ENCODE assay signal across 12 cellular contexts in the genomic region with DNA sequence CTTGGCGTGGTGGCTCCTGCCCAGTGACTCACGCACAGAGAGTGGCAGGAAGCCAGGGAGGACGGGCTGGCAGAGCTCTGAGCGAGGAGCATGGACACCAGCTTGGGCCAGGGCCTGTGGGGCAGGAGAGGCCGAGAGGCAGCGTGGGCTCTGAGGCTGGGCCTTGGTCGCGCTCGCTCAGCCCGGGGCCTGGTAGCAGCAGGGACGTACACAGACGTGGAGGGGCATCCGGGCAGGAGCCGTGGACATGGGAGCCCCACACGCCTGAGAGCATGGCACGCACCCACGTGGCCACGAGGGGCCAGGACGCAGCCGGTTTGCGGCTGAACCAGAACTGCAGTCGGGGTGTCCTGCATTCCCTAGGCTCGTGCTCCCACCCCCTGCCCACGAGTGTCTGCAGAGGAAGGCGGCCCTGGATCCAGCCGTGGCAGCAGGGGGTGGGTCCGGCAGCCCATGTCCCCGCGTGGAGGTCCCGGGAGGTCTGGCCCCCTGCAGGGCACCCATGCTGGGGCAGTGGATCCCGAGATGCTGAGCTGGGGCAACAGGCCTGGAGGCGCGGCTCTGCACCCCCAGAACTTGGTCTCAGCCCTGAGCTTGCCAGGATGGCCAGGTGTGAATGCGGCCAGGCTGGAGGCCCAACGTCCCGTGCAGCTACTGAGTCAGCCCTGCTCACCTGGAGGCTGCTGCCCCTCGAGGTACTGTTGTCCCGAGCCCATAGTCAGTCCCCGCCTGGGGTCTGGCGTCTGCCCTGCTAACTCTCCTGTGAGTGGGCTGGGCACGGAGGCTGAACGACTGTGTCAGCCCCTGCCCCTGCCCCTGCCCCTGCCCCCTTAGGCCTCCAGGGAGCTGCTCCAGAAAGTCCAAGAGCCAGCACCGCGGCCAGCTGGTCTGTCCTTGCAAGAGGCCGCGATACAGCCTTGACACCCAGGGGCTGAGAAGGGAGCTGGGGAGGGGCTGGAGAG.
DNase-seq lines count a peak whose midpoint lies in the region; ATAC-seq and TF ChIP-seq lines count a peak whose summit lies in the region.
"Had no signal": no experiment of that assay in that cellular context is flagged by ENCODE, and none has a peak within 500 bp of the region (broad histone marks: within the 10 kb centered on the region; RNA-seq: fewer than 3 reads in every experiment).

No MANE protein-coding gene starts in this region.

- ATAC-seq in stimulated activated effector memory CD8-positive, alpha-beta T cell treated with anti-CD3 and anti-CD28 coated beads, Interleukin-12 subunit alpha, Interleukin-12 subunit beta, amount 100 ng/mL, for 72 hours, result no peak
- ATAC-seq in T-cell (replicated peaks in 1 of 4), result no peak
- ATAC-seq in GM21360 (IDR thresholded peaks at IDR 0.05; ENCODE audit: unreplicated experiment), result no peak

- BruUV-seq in Caco-2 (replicated peaks; lab: Mats Ljungman, UMichigan), result no TSS peak

- H3K9me3 ChIP-seq in Caco-2, result no peaks in the 10 kb centered on the region

- H3K9me3 Mint-ChIP-seq in stimulated activated effector memory CD8-positive, alpha-beta T cell treated with anti-CD3 and anti-CD28 coated beads, Interleukin-12 subunit alpha, Interleukin-12 subunit beta, amount 100 ng/mL, for 72 hours, result peaks cover 4% of the 10 kb centered on the region
- H3K9me3 Mint-ChIP-seq in T-cell (peaks cover 0 to 6% (median 6%) of the 10 kb centered on the region in 3 donors), Caco-2 (ENCODE audit: unreplicated experiment) (peaks cover 12% of the 10 kb centered on the region)
- H3K9me3 Mint-ChIP-seq: activated T-helper 1 cell treated with anti-CD3 and anti-CD28 coated beads, Interleukin-12 subunit alpha, Interleukin-12 subunit beta, Interleukin-2, Interleukin-4 antibody, amounts not matched to agents 30 ng/mL and 10 ng/mL and 1 ng/mL, durations not matched to agents 14 hours and 24 hours and 36 hours had no signal

- intact Hi-C loops in Caco-2 (cut with micrococcal nuclease; ENCODE audit: unreplicated experiment), result no loop called here

- TF ChIP-seq CTCF in Caco-2 (IDR thresholded peaks at IDR 0.05; ENCODE audit: insufficient read depth in 1 of 2, low read depth in 1 of 2, low read length in 1 of 2, severe bottlenecking in 1 of 2, unreplicated experiment in 1 of 2), result no peak

- H3K4me3 Mint-ChIP-seq in stimulated activated effector memory CD8-positive, alpha-beta T cell treated with anti-CD3 and anti-CD28 coated beads, Interleukin-12 subunit alpha, Interleukin-12 subunit beta, amount 100 ng/mL, for 72 hours, result no peak overlapping the region
- H3K4me3 Mint-ChIP-seq in T-cell (no peak overlapping the region), Caco-2 (ENCODE audit: unreplicated experiment) (no peak overlapping the region)
- H3K4me3 Mint-ChIP-seq: activated T-helper 1 cell treated with anti-CD3 and anti-CD28 coated beads, Interleukin-12 subunit alpha, Interleukin-12 subunit beta, Interleukin-2, Interleukin-4 antibody, amounts not matched to agents 30 ng/mL and 10 ng/mL and 1 ng/mL, durations not matched to agents 14 hours and 24 hours and 36 hours; CD8-positive, alpha-beta memory T cell had no signal

- H3K79me2 ChIP-seq in ACC112 (ENCODE audit: control insufficient read depth, insufficient read depth, low read length, unreplicated experiment), result no peaks in the 10 kb centered on the region

- POLR2A ChIA-PET in T-cell (lab: Charles Lee) (no interaction called here), Caco-2 (lab: Charles Lee) (no interaction called here)

- peaks cover 7% of the 10 kb centered on the region for H3K4me1 Mint-ChIP-seq in stimulated activated effector memory CD8-positive, alpha-beta T cell treated with anti-CD3 and anti-CD28 coated beads, Interleukin-12 subunit alpha, Interleukin-12 subunit beta, amount 100 ng/mL, for 72 hours
- H3K4me1 Mint-ChIP-seq in T-cell (no peaks in the 10 kb centered on the region), Caco-2 (ENCODE audit: low read depth, unreplicated experiment) (no peaks in the 10 kb centered on the region)
- H3K4me1 Mint-ChIP-seq: CD8-positive, alpha-beta memory T cell had no signal

- H3K4me1 ChIP-seq in ACC112 (ENCODE audit: control insufficient read depth, insufficient read depth, low read length, unreplicated experiment), result peaks cover 10% of the 10 kb centered on the region
- H3K4me1 ChIP-seq in Caco-2, result no peaks in the 10 kb centered on the region

- DNase-seq in HPDE6-E6E7 (ENCODE audit: extremely low spot score) (peak; percentile 56), cerebellar cortex (ENCODE audit: low spot score) (peak; percentile 72), medulla oblongata (ENCODE audit: extremely low spot score) (peak; percentile 50), T-cell (no peak), Caco-2 (no peak)
- no peak for DNase-seq in stimulated activated effector memory CD8-positive, alpha-beta T cell treated with anti-CD3 and anti-CD28 coated beads, Interleukin-12 subunit alpha, Interleukin-12 subunit beta, amount 100 ng/mL, for 72 hours (ENCODE audit: low spot score in 2 of 2)
- DNase-seq: KG1, retina had no signal

- H3K4me3 ChIP-seq in ACC112 (ENCODE audit: low read depth, low read length), result peak overlapping the region; percentile 57
- no peak overlapping the region for H3K4me3 ChIP-seq in Caco-2 (ENCODE audit: low read depth, low read length)

- H3K36me3 Mint-ChIP-seq in stimulated activated effector memory CD8-positive, alpha-beta T cell treated with anti-CD3 and anti-CD28 coated beads, Interleukin-12 subunit alpha, Interleukin-12 subunit beta, amount 100 ng/mL, for 72 hours, result no peaks in the 10 kb centered on the region
- H3K36me3 Mint-ChIP-seq in T-cell (no peaks in the 10 kb centered on the region), Caco-2 (ENCODE audit: insufficient read depth, unreplicated experiment) (no peaks in the 10 kb centered on the region)
- H3K36me3 Mint-ChIP-seq: CD8-positive, alpha-beta memory T cell had no signal

- no peak overlapping the region for H3K27ac Mint-ChIP-seq in stimulated activated effector memory CD8-positive, alpha-beta T cell treated with anti-CD3 and anti-CD28 coated beads, Interleukin-12 subunit alpha, Interleukin-12 subunit beta, amount 100 ng/mL, for 72 hours
- H3K27ac Mint-ChIP-seq in T-cell (no peak overlapping the region), Caco-2 (ENCODE audit: unreplicated experiment) (no peak overlapping the region)
- H3K27ac Mint-ChIP-seq: activated T-helper 1 cell treated with anti-CD3 and anti-CD28 coated beads, Interleukin-12 subunit alpha, Interleukin-12 subunit beta, Interleukin-2, Interleukin-4 antibody, amounts not matched to agents 30 ng/mL and 10 ng/mL and 1 ng/mL, durations not matched to agents 14 hours and 24 hours and 36 hours; CD8-positive, alpha-beta memory T cell had no signal

- H3K27me3 ChIP-seq in ACC112 (ENCODE audit: insufficient read depth, low read length), result no peaks in the 10 kb centered on the region
- H3K27me3 ChIP-seq in Caco-2 (replicated peaks; ENCODE audit: control insufficient read depth, insufficient read depth, low read length), result no peaks in the 10 kb centered on the region

- no peak overlapping the region for H2AFZ ChIP-seq in ACC112 (ENCODE audit: low read length, unreplicated experiment)

- H3K27me3 Mint-ChIP-seq in T-cell (peaks cover 0 to 5% of the 10 kb centered on the region in 2 donors), Caco-2 (ENCODE audit: insufficient read depth, unreplicated experiment) (no peaks in the 10 kb centered on the region)

- H3K27ac ChIP-seq in ACC112 (ENCODE audit: low read depth, low read length), result no peak overlapping the region

- CTCF ChIA-PET in T-cell (lab: Charles Lee), result no interaction called here
- CTCF ChIA-PET in Caco-2 (lab: Charles Lee), result no interaction called here

- no peaks in the 10 kb centered on the region for H3K36me3 ChIP-seq in ACC112 (ENCODE audit: insufficient read depth, low read length)
- no peaks in the 10 kb centered on the region for H3K36me3 ChIP-seq in Caco-2 (ENCODE audit: control insufficient read depth, insufficient read depth, low read length)

Comparison
In these comparisons a context has a peak if more than half of its experiments do, and no peak if none do; other contexts are left out.
1. DNase-seq: peak in HPDE6-E6E7 (single experiment), cerebellar cortex (single experiment) and medulla oblongata (single experiment); none in stimulated activated effector memory CD8-positive, alpha-beta T cell treated with anti-CD3 and anti-CD28 coated beads, Interleukin-12 subunit alpha, Interleukin-12 subunit beta, amount 100 ng/mL, for 72 hours (0 of 2), T-cell (0 of 34) and Caco-2 (0 of 2).